Comparison of ENCODE assay signal across 9 cellular contexts in genomic region chr22:37199839-37200161, GRCh38. TPM values are rescaled to one million over a fixed set of nuclear protein-coding genes. Genes with fewer than 3 reads are reported as not detected.
A peak's percentile ranks its signal among the peaks of the same experiment; 100 is the strongest.
DNase-seq lines count a peak whose midpoint lies in the region; ATAC-seq and TF ChIP-seq lines count a peak whose summit lies in the region.
"Had no signal": no experiment of that assay in that cellular context is flagged by ENCODE, and none has a peak within 500 bp of the region (broad histone marks: within the 10 kb centered on the region; RNA-seq: fewer than 3 reads in every experiment).

No MANE protein-coding gene starts in this region.

- H3K36me3 Mint-ChIP-seq in activated CD4-positive, alpha-beta memory T cell treated with anti-CD3 and anti-CD28 coated beads, Interleukin-2, amount 10 ng/mL, durations not matched to agents 7 days and 5 days (ENCODE audit: low read depth) = no peaks in the 10 kb centered on the region

- TF ChIP-seq POLR2A in uterus (IDR thresholded peaks at IDR 0.05) = no peak

- H3K27ac ChIP-seq in heart right ventricle (peak overlapping the region in 6 of 10 donors; percentile 95 to 97 (median 97)), left lung (peak overlapping the region; percentile 48 to 89), uterus (peak overlapping the region; percentile 85 to 96)

- POLR2A ChIA-PET in activated CD4-positive, alpha-beta memory T cell treated with anti-CD3 and anti-CD28 coated beads, Interleukin-2, amount 10 ng/mL, durations not matched to agents 7 days and 5 days (lab: Charles Lee) = interaction anchor here (0.6 to 5.2 kb wide), 21 partner anchors 10 to 181 kb away, joined by 3 to 61 read pairs (median 7); partner anchors contain the start of genes IL2RB, RAC2 and TST

- intact Hi-C loops in heart right ventricle (cut with DNase I) = loop anchor here (1.0 to 5.0 kb wide), 8 partner anchors 33 to 423 kb away; partner anchors contain the start of gene IFT27 (in 1 of the 10)
- intact Hi-C loops in cardiac septum (cut with DNase I) = loop anchor here (1.0 to 10.0 kb wide), 4 partner anchors 33 to 815 kb away; partner anchors contain the start of gene MYH9
- intact Hi-C loops in left lung (cut with DNase I) = loop anchor here in 1 of 2 donors (2.0 to 10.0 kb wide), 2 partner anchors 33 to 125 kb away; no protein-coding TSS in a partner anchor
- intact Hi-C loops in uterus (cut with DNase I; ENCODE audit: low total_unique reads) = loop anchor here (5.0 kb wide), 1 partner anchor 32 kb away; no protein-coding TSS in a partner anchor

- no peaks in the 10 kb centered on the region for H3K9me3 Mint-ChIP-seq in activated CD4-positive, alpha-beta memory T cell treated with anti-CD3 and anti-CD28 coated beads, Interleukin-2, amount 10 ng/mL, durations not matched to agents 7 days and 5 days

- peak in 3 of 9 donors; percentile 4 to 29 (median 13) for TF ChIP-seq CTCF in heart right ventricle (IDR thresholded peaks at IDR 0.05)
- TF ChIP-seq CTCF in left lung (IDR thresholded peaks at IDR 0.05) = peak in 1 of 2 donors; percentile 27
- TF ChIP-seq CTCF in uterus (IDR thresholded peaks at IDR 0.05) = no peak

- ATAC-seq in heart right ventricle (no peak), left lung (peak; percentile 4)

- DNase-seq in heart right ventricle (no peak), cardiac septum (ENCODE audit: low spot score) (no peak), left lung (no peak), uterus (no peak), NOMO-1 treated with dmso at 0.1 percent for 144 hours (lab: John Stamatoyannopoulos, UW; ENCODE audit: unreplicated experiment) (no peak), T-helper 9 cell (no peak)
- no peak for DNase-seq in activated CD4-positive, alpha-beta memory T cell treated with anti-CD3 and anti-CD28 coated beads, Interleukin-2, amount 10 ng/mL, durations not matched to agents 7 days and 5 days
- DNase-seq in stimulated activated CD4-positive, alpha-beta T cell treated with anti-CD3 and anti-CD28 coated beads, Interleukin-2, amount 100 ng/mL, for 48 hours = no peak

- H3K27me3 ChIP-seq in heart right ventricle (no peaks in the 10 kb centered on the region), left lung (no peaks in the 10 kb centered on the region), uterus (no peaks in the 10 kb centered on the region)
- H3K27me3 ChIP-seq: adrenal gland had no signal

- H3K4me3 Mint-ChIP-seq in activated CD4-positive, alpha-beta memory T cell treated with anti-CD3 and anti-CD28 coated beads, Interleukin-2, amount 10 ng/mL, durations not matched to agents 7 days and 5 days = peak overlapping the region; percentile 83

- peaks cover 30% of the 10 kb centered on the region for H3K4me1 Mint-ChIP-seq in activated CD4-positive, alpha-beta memory T cell treated with anti-CD3 and anti-CD28 coated beads, Interleukin-2, amount 10 ng/mL, durations not matched to agents 7 days and 5 days

- peak overlapping the region; percentile 92 for H3K27ac Mint-ChIP-seq in activated CD4-positive, alpha-beta memory T cell treated with anti-CD3 and anti-CD28 coated beads, Interleukin-2, amount 10 ng/mL, durations not matched to agents 7 days and 5 days

- H3K4me3 ChIP-seq in heart right ventricle (peak overlapping the region in 7 of 10 donors; percentile 22 to 69 (median 63)), left lung (peak overlapping the region in 1 of 2 donors; percentile 55), uterus (peak overlapping the region; percentile 13 to 28)

- peaks cover 24 to 42% (median 36%) of the 10 kb centered on the region in 9 donors for H3K4me1 ChIP-seq in heart right ventricle
- H3K4me1 ChIP-seq in left lung = peaks cover 33 to 36% of the 10 kb centered on the region in 2 donors
- H3K4me1 ChIP-seq in uterus = peaks cover 20% of the 10 kb centered on the region in 2 donors

- H3K9me3 ChIP-seq in heart right ventricle = no peaks in the 10 kb centered on the region
- H3K9me3 ChIP-seq in left lung = no peaks in the 10 kb centered on the region
- no peaks in the 10 kb centered on the region for H3K9me3 ChIP-seq in uterus
- H3K9me3 ChIP-seq: adrenal gland had no signal

- CTCF ChIA-PET in activated CD4-positive, alpha-beta memory T cell treated with anti-CD3 and anti-CD28 coated beads, Interleukin-2, amount 10 ng/mL, durations not matched to agents 7 days and 5 days (lab: Charles Lee) = interaction anchor here (0.6 to 4.1 kb wide), 58 partner anchors 8 to 755 kb away, joined by 3 to 60 read pairs (median 4); partner anchors contain the start of genes IL2RB, KCTD17, RAC2 and SSTR3

- H3K36me3 ChIP-seq in heart right ventricle (no peaks in the 10 kb centered on the region), left lung (no peaks in the 10 kb centered on the region), uterus (no peaks in the 10 kb centered on the region)
- H3K36me3 ChIP-seq: adrenal gland had no signal

- H3K27me3 Mint-ChIP-seq in activated CD4-positive, alpha-beta memory T cell treated with anti-CD3 and anti-CD28 coated beads, Interleukin-2, amount 10 ng/mL, durations not matched to agents 7 days and 5 days = no peaks in the 10 kb centered on the region

- 28 to 35% methylated on average over 9 of the region's 9 CpGs for WGBS in heart right ventricle, 2 donors

RNA-seq across cellular contexts. Expression of gene C1QTNF6, which starts 11.8 kb away (rescaled TPM):
- total RNA-seq in heart right ventricle (1 to 10 TPM in 8 of 10 donors, under 1 TPM in 2; 0.51 to 6.4 (median 1.4) TPM), cardiac septum (2.8 TPM), left lung (10 to 100 TPM in 1 of 2 donors, 1 to 10 TPM in 1; 7.2 to 16.0 TPM), uterus (10 to 100 TPM in 1 of 4 donors, 1 to 10 TPM in 2, under 1 TPM in 1; 0.29 to 16.0 (median 3.1) TPM)
- 1 to 10 TPM; 2.9 to 4.1 TPM for polyA plus RNA-seq in heart right ventricle
- 10 to 100 TPM; 10.2 to 10.3 TPM for total RNA-seq in activated CD4-positive, alpha-beta memory T cell treated with anti-CD3 and anti-CD28 coated beads, Interleukin-2, amount 10 ng/mL, durations not matched to agents 7 days and 5 days

RNA-seq across cellular contexts. Expression of gene SSTR3, which starts 12.5 kb away (rescaled TPM):
- total RNA-seq in heart right ventricle (not detected), cardiac septum (not detected), left lung (under 1 TPM in 1 of 2 donors, not detected in 1; 0.26 TPM), uterus (1 to 10 TPM in 2 of 4 donors, under 1 TPM in 1, not detected in 1; under 0.01 to 5.8 (median 3.1) TPM)
- polyA plus RNA-seq in heart right ventricle = not detected
- 1 to 10 TPM; 3.4 to 3.9 TPM for total RNA-seq in activated CD4-positive, alpha-beta memory T cell treated with anti-CD3 and anti-CD28 coated beads, Interleukin-2, amount 10 ng/mL, durations not matched to agents 7 days and 5 days

RNA-seq across cellular contexts. Expression of gene RAC2, which starts 44.3 kb away (rescaled TPM):
- 10 to 100 TPM in 1 of 10 donors, 1 to 10 TPM in 9; 1.1 to 37.1 (median 3.5) TPM for total RNA-seq in heart right ventricle
- 1 to 10 TPM; 1.4 to 5.0 TPM for polyA plus RNA-seq in heart right ventricle
- 5.1 TPM for total RNA-seq in cardiac septum
- 1,000 to 10,000 TPM in 1 of 2 experiments, 100 to 1,000 TPM in 1; 984 to 1,005 TPM for total RNA-seq in activated CD4-positive, alpha-beta memory T cell treated with anti-CD3 and anti-CD28 coated beads, Interleukin-2, amount 10 ng/mL, durations not matched to agents 7 days and 5 days
- 10 to 100 TPM; 40.9 to 77.2 TPM for total RNA-seq in left lung
- 1 to 10 TPM; 2.4 to 6.7 (median 4.5) TPM for total RNA-seq in uterus

RNA-seq across cellular contexts. Expression of gene IL2RB, which starts 50.1 kb away (rescaled TPM):
- total RNA-seq in heart right ventricle = 10 to 100 TPM in 1 of 10 donors, 1 to 10 TPM in 3, under 1 TPM in 6; 0.19 to 10.3 (median 0.75) TPM
- under 1 TPM; 0.16 to 0.22 TPM for polyA plus RNA-seq in heart right ventricle
- total RNA-seq in cardiac septum = 0.51 TPM
- 100 to 1,000 TPM; 320 to 323 TPM for total RNA-seq in activated CD4-positive, alpha-beta memory T cell treated with anti-CD3 and anti-CD28 coated beads, Interleukin-2, amount 10 ng/mL, durations not matched to agents 7 days and 5 days
- 1 to 10 TPM; 3.7 to 7.7 TPM for total RNA-seq in left lung
- total RNA-seq in uterus = 1 to 10 TPM in 1 of 4 donors, under 1 TPM in 1, not detected in 2; 0.48 to 1.6 TPM

Comparison
In these comparisons a context has a peak if more than half of its experiments do, and no peak if none do; other contexts are left out.
1. RNA of gene RAC2, which starts 44.3 kb away (total RNA-seq): 984 to 1,005 TPM in activated CD4-positive, alpha-beta memory T cell treated with anti-CD3 and anti-CD28 coated beads, Interleukin-2, amount 10 ng/mL, durations not matched to agents 7 days and 5 days; 40.9 to 77.2 TPM in left lung, 2.4 to 6.7 TPM in uterus, 5.1 TPM in cardiac septum (single experiment) and 1.1 to 37.1 TPM in heart right ventricle; every median in the first group is over 10 times any median in the second.
2. Peak in every context shown above with its lines, with median percentiles within 50 percentile points of each other: H3K27ac ChIP-seq.